12 cellular contexts compared by ENCODE assay signal in genomic region chr1:153984125-153984899, GRCh38. TPM values are rescaled to one million over a fixed set of nuclear protein-coding genes. Genes with fewer than 3 reads are reported as not detected.
DNase-seq lines count a peak whose midpoint lies in the region; ATAC-seq, FAIRE-seq and TF ChIP-seq lines count a peak whose summit lies in the region.
"Had no signal": no experiment of that assay in that cellular context is flagged by ENCODE, and none has a peak within 500 bp of the region (broad histone marks: within the 10 kb centered on the region; RNA-seq: fewer than 3 reads in every experiment).

No MANE protein-coding gene starts in this region.

- 0 out of 2 replicates have a peak, but pooled peaks cover 3% of the 10 kb centered on the region for H3K79me1 ChIP-seq in H1 (ENCODE audit: low read depth, low read length)

- no peak for ATAC-seq in GM21447 (IDR thresholded peaks at IDR 0.05; ENCODE audit: unreplicated experiment)
- ATAC-seq: left lobe of liver had no signal

- H3K4ac ChIP-seq in H1 (replicated peaks; ENCODE audit: insufficient read length, low read depth, low read length): no peak overlapping the region

- H3K4me2 ChIP-seq in Loucy (ENCODE audit: low read depth, low read length, poor library complexity, severe bottlenecking) (peak overlapping the region; percentile 96), H1 (ENCODE audit: insufficient read depth in 1 of 2, low read depth in 2 of 2, low read length in 2 of 2) (peak overlapping the region; percentile 96 to 100), neural progenitor cell (peak overlapping the region; percentile 93)

- no peak overlapping the region for H3K14ac ChIP-seq in H1 (ENCODE audit: insufficient read length)

- no peak for FAIRE-seq in H1 (lab: Jason Lieb, UNC)

- no peak overlapping the region for H4K5ac ChIP-seq in H1 (ENCODE audit: insufficient read length, low read depth, low read length)

- no peak overlapping the region for H2BK12ac ChIP-seq in H1 (ENCODE audit: low read depth, low read length)

- H3K9me3 ChIP-seq in Loucy (ENCODE audit: insufficient read depth, low read depth, low read length) (no peaks in the 10 kb centered on the region), H1 (ENCODE audit: insufficient read depth in 2 of 2, low read depth in 1 of 2, low read length in 1 of 2) (no peaks in the 10 kb centered on the region), neural progenitor cell (ENCODE audit: low read depth) (no peaks in the 10 kb centered on the region)

- CTCF ChIA-PET in H1 (lab: Charles Lee; ENCODE audit: partially characterized antibody): interaction anchor here (0.6 to 3.9 kb wide), 4 partner anchors 29 to 194 kb away, joined by 3 to 31 read pairs (median 4); no protein-coding TSS in a partner anchor

- H3K36me3 Mint-ChIP-seq in neural progenitor cell: peaks cover 9% of the 10 kb centered on the region

- no peak overlapping the region for H2BK20ac ChIP-seq in H1 (ENCODE audit: low read length)

- no peak for TF ChIP-seq RAD21 in H1 (IDR thresholded peaks at IDR 0.05 in 1 of 2, conservative IDR thresholded peaks at IDR 0.05 in 1 of 2; ENCODE audit: low read depth in 2 of 2, low read length in 2 of 2)

- H3K36me3 ChIP-seq in Loucy (ENCODE audit: insufficient read depth, low read length) (no peaks in the 10 kb centered on the region), H1 (ENCODE audit: control insufficient read depth in 2 of 4, insufficient read depth in 4 of 4, low read length in 3 of 4) (peaks cover 5 to 36% (median 25%) of the 10 kb centered on the region in 4 experiments; a peak in 7 of 8 replicates), neural progenitor cell (no peaks in the 10 kb centered on the region)

- H2AFZ ChIP-seq in Loucy (ENCODE audit: low read length) (no peak overlapping the region), H1 (ENCODE audit: low read length) (no peak overlapping the region), neural progenitor cell (replicated peaks) (no peak overlapping the region)

- no peaks in the 10 kb centered on the region for H4K20me1 ChIP-seq in Loucy (ENCODE audit: insufficient read depth, low read length, poor library complexity, severe bottlenecking)
- peaks cover 0 to 4% of the 10 kb centered on the region in 2 experiments for H4K20me1 ChIP-seq in H1 (replicated peaks in 1 of 2; ENCODE audit: control insufficient read depth in 1 of 2, insufficient read depth in 2 of 2, low read length in 2 of 2)
- H4K20me1 ChIP-seq in neural progenitor cell (ENCODE audit: low read depth): no peaks in the 10 kb centered on the region

- H2BK120ac ChIP-seq in H1 (replicated peaks; ENCODE audit: low read depth, low read length): no peak overlapping the region

- no peak overlapping the region for H2BK5ac ChIP-seq in H1 (ENCODE audit: low read depth, low read length)

- TF ChIP-seq POLR2A in H1 (IDR thresholded peaks at IDR 0.05; ENCODE audit: control extremely low read depth in 1 of 2, low read depth in 2 of 2, low read length in 2 of 2): no peak

- no peak overlapping the region for H3K56ac ChIP-seq in H1 (replicated peaks; ENCODE audit: insufficient read length, low read depth, low read length)

- DNase-seq in AG09309 (ENCODE audit: low read depth): no peak
- no peak for DNase-seq in H1 (ENCODE audit: low read depth in 1 of 2, low spot score in 2 of 2)
- no peak for DNase-seq in neural progenitor cell (ENCODE audit: low spot score)
- DNase-seq in stimulated activated CD4-positive, alpha-beta T cell treated with anti-CD3 and anti-CD28 coated beads, Interleukin-4, amount 100 ng/mL, for 24 hours: no peak
- DNase-seq in GDM1 (lab: John Stamatoyannopoulos, UW): no peak
- DNase-seq in HUDEP-2 (lab: John Stamatoyannopoulos, UW; ENCODE audit: unreplicated experiment in 76 of 76): no peak
- DNase-seq: activated T-cell treated with anti-CD3 and anti-CD28 coated beads, Interleukin-2, amount 50 U/mL, for 48 hours; DMS153; effector CD4-positive, alpha-beta T cell had no signal

- no peak overlapping the region for H3K23ac ChIP-seq in H1 (ENCODE audit: insufficient read length)

- peaks cover 4% of the 10 kb centered on the region for H3K27me3 Mint-ChIP-seq in neural progenitor cell (ENCODE audit: insufficient read depth, low read depth)

- H4K8ac ChIP-seq in H1 (ENCODE audit: extremely low read depth, insufficient read depth, low read length): no peak overlapping the region

- H3K23me2 ChIP-seq in H1 (ENCODE audit: low read depth, low read length): peaks cover 10% of the 10 kb centered on the region

- H4K91ac ChIP-seq in H1 (replicated peaks; ENCODE audit: insufficient read length, low read length): no peak overlapping the region

- H3K79me2 ChIP-seq in Loucy (ENCODE audit: insufficient read depth, low read length) (no peaks in the 10 kb centered on the region), H1 (ENCODE audit: control insufficient read depth in 1 of 2, insufficient read depth in 2 of 2, low read length in 2 of 2) (peaks cover 0 to 19% of the 10 kb centered on the region in 2 experiments; a peak in 2 of 4 replicates), neural progenitor cell (ENCODE audit: low read depth) (peaks cover 9% of the 10 kb centered on the region)

- 0 out of 2 replicates have a peak, but pooled peaks cover 3% of the 10 kb centered on the region for H3F3A ChIP-seq in Loucy (ENCODE audit: low read depth)
- H3F3A ChIP-seq in neural progenitor cell (ENCODE audit: low read depth): peaks cover 21% of the 10 kb centered on the region

- H3K27ac Mint-ChIP-seq in neural progenitor cell: no peak overlapping the region

- H3K4me1 Mint-ChIP-seq in neural progenitor cell: peaks cover 15% of the 10 kb centered on the region

- H3K4me3 ChIP-seq in AG09309 (ENCODE audit: control insufficient read depth, low read depth, low read length) (peak overlapping the region; percentile 84; the same call in 1 of the 2 replicates), Loucy (ENCODE audit: low read length, poor library complexity, severe bottlenecking) (no peak overlapping the region), H1 (ENCODE audit: extremely low read depth in 1 of 4, insufficient read depth in 2 of 4, low read depth in 3 of 4, low read length in 4 of 4) (peak overlapping the region; percentile 83 to 93 (median 90); a peak in 5 of 8 replicates), neural progenitor cell (peak overlapping the region; percentile 73)

- H2AK5ac ChIP-seq in H1 (ENCODE audit: low read depth, low read length): no peak overlapping the region

- H3K4me1 ChIP-seq in Loucy (ENCODE audit: insufficient read depth, low read length, poor library complexity, severe bottlenecking): peaks cover 14% of the 10 kb centered on the region
- H3K4me1 ChIP-seq in H1 (replicated peaks in 1 of 4; ENCODE audit: control insufficient read depth in 3 of 4, insufficient read depth in 4 of 4, low read length in 3 of 4): peaks cover 0 to 10% (median 9%) of the 10 kb centered on the region in 4 experiments; a peak in 5 of 7 replicates
- peaks cover 10% of the 10 kb centered on the region for H3K4me1 ChIP-seq in neural progenitor cell

- H3K9ac ChIP-seq in Loucy (ENCODE audit: low read depth, low read length, poor library complexity, severe bottlenecking): peak overlapping the region; percentile 78
- no peak overlapping the region for H3K9ac ChIP-seq in H1 (replicated peaks in 1 of 4; ENCODE audit: extremely low read depth in 1 of 4, low read depth in 3 of 4, low read length in 3 of 4)
- no peak overlapping the region for H3K9ac ChIP-seq in neural progenitor cell

- no peak overlapping the region for H3K18ac ChIP-seq in H1 (ENCODE audit: extremely low read depth, low read length)

- TF ChIP-seq CTCF in AG09309 (IDR thresholded peaks at IDR 0.05; ENCODE audit: control insufficient read depth, insufficient read depth, low read depth, low read length, missing control alignments): no peak
- no peak for TF ChIP-seq CTCF in Loucy (conservative IDR thresholded peaks at IDR 0.05; ENCODE audit: low read length)
- TF ChIP-seq CTCF in H1 (IDR thresholded peaks at IDR 0.05; ENCODE audit: control extremely low read depth in 1 of 3, insufficient read depth in 1 of 3, low read depth in 1 of 3, low read length in 3 of 3): no peak
- no peak for TF ChIP-seq CTCF in neural progenitor cell (IDR thresholded peaks at IDR 0.05)

- TF ChIP-seq EP300 in H1 (IDR thresholded peaks at IDR 0.05; ENCODE audit: borderline replicate concordance in 1 of 2, low read depth in 2 of 2, low read length in 2 of 2): no peak

- 85% methylated on average over 6 of the region's 6 CpGs; no CpG with 5 or more reads in 1 of the 2 experiments for WGBS in H1 (ENCODE audit: extremely low coverage in 1 of 2, insufficient coverage in 1 of 2, insufficient read length in 1 of 2, insufficient replicate concordance in 2 of 2, low coverage in 1 of 2, low lambda C conversion rate in 2 of 2, missing lambda C conversion rate in 1 of 2), 2 experiments

- no peak overlapping the region for H2BK15ac ChIP-seq in H1 (ENCODE audit: low read length)

- POLR2A ChIA-PET in H1 (lab: Charles Lee; ENCODE audit: partially characterized antibody): interaction anchor here (1.0 to 13.2 kb wide), 10 partner anchors 8 to 198 kb away, joined by 3 to 454 read pairs (median 8); partner anchors contain the start of genes CREB3L4, CRTC2, DENND4B and JTB

- H3K4me3 Mint-ChIP-seq in neural progenitor cell: peak overlapping the region; percentile 95

- H3K27ac ChIP-seq in H1 (ENCODE audit: low read depth, low read length) (no peak overlapping the region), neural progenitor cell (no peak overlapping the region)

- no peaks in the 10 kb centered on the region for H3K9me3 Mint-ChIP-seq in neural progenitor cell

- no peaks in the 10 kb centered on the region for H3K9me2 ChIP-seq in Loucy (replicated peaks; ENCODE audit: low read depth, low read length)

- H3K27me3 ChIP-seq in Loucy (ENCODE audit: insufficient read depth, low read length, poor library complexity, severe bottlenecking) (no peaks in the 10 kb centered on the region), H1 (replicated peaks in 1 of 4; ENCODE audit: control insufficient read depth in 3 of 4, extremely low read depth in 1 of 4, insufficient read depth in 3 of 4, low read length in 3 of 4) (no peaks in the 10 kb centered on the region), neural progenitor cell (no peaks in the 10 kb centered on the region)

RNA-seq across cellular contexts. Expression of gene RAB13, which starts 1.8 kb away (rescaled TPM):
- 157 TPM in 2 replicates for total RNA-seq in H1 (2021; fragmentation: NEBNext Ultra II Directional; extraction: Animal tissue kit (Norgen Biotek cat#: 25700))
- polyA plus RNA-seq in H1 (2011; rRNA removed): 65.7 and 70.5 TPM in 2 replicates
- polyA plus RNA-seq in H1 (2011; cell fraction: cytosol; rRNA removed): 138 TPM
- polyA plus RNA-seq in H1 (2011; cell fraction: nucleus; rRNA removed): 35.3 TPM
- polyA plus RNA-seq in H1 (2012, experiment 1 of 2): 307 to 384 TPM (median 313 TPM) in 4 replicates
- polyA plus RNA-seq in H1 (2012, experiment 2 of 2): 65.2 TPM
- 337 TPM for polyA plus RNA-seq in H1 (2013, experiment 1 of 2)
- polyA plus RNA-seq in H1 (2013, experiment 2 of 2): 337 TPM
- polyA minus RNA-seq in H1 (2011; rRNA and poly(A)+ RNA removed): 38.0 and 54.5 TPM in 2 replicates
- 34.3 TPM for polyA minus RNA-seq in H1 (2011; cell fraction: cytosol; rRNA and poly(A)+ RNA removed)
- polyA minus RNA-seq in H1 (2011; cell fraction: nucleus; rRNA and poly(A)+ RNA removed): 27.7 TPM
- 14.3 and 15.1 TPM in 2 replicates for total RNA-seq in neural progenitor cell (ENCODE audit: low replicate concordance)

RNA-seq across cellular contexts. Expression of gene RPS27, which starts 6.2 kb away (rescaled TPM):
- total RNA-seq in H1 (2021; fragmentation: NEBNext Ultra II Directional; extraction: Animal tissue kit (Norgen Biotek cat#: 25700)): 1,810 and 1,941 TPM in 2 replicates
- 2,224 and 3,155 TPM in 2 replicates for polyA plus RNA-seq in H1 (2011; rRNA removed)
- polyA plus RNA-seq in H1 (2011; cell fraction: cytosol; rRNA removed): 4,692 TPM
- 5,167 TPM for polyA plus RNA-seq in H1 (2011; cell fraction: nucleus; rRNA removed)
- 4,703 to 8,550 TPM (median 6,191 TPM) in 4 replicates for polyA plus RNA-seq in H1 (2012, experiment 1 of 2)
- polyA plus RNA-seq in H1 (2012, experiment 2 of 2): 13,487 TPM
- polyA plus RNA-seq in H1 (2013, experiment 1 of 2): 16,276 TPM
- polyA plus RNA-seq in H1 (2013, experiment 2 of 2): 16,165 TPM
- 1,258 and 1,455 TPM in 2 replicates for polyA minus RNA-seq in H1 (2011; rRNA and poly(A)+ RNA removed)
- 747 TPM for polyA minus RNA-seq in H1 (2011; cell fraction: cytosol; rRNA and poly(A)+ RNA removed)
- 1,846 TPM for polyA minus RNA-seq in H1 (2011; cell fraction: nucleus; rRNA and poly(A)+ RNA removed)
- 3,368 and 3,415 TPM in 2 replicates for total RNA-seq in neural progenitor cell (ENCODE audit: low replicate concordance)

RNA-seq across cellular contexts. Expression of gene JTB, which starts 6.8 kb away (rescaled TPM):
- total RNA-seq in H1 (2021; fragmentation: NEBNext Ultra II Directional; extraction: Animal tissue kit (Norgen Biotek cat#: 25700)): 91.1 and 93.0 TPM in 2 replicates
- 122 and 136 TPM in 2 replicates for polyA plus RNA-seq in H1 (2011; rRNA removed)
- 124 TPM for polyA plus RNA-seq in H1 (2011; cell fraction: cytosol; rRNA removed)
- 125 TPM for polyA plus RNA-seq in H1 (2011; cell fraction: nucleus; rRNA removed)
- 74.0 to 99.6 TPM (median 80.6 TPM) in 4 replicates for polyA plus RNA-seq in H1 (2012, experiment 1 of 2)
- polyA plus RNA-seq in H1 (2012, experiment 2 of 2): 119 TPM
- 101 TPM for polyA plus RNA-seq in H1 (2013, experiment 1 of 2)
- 115 TPM for polyA plus RNA-seq in H1 (2013, experiment 2 of 2)
- 26.2 and 32.2 TPM in 2 replicates for polyA minus RNA-seq in H1 (2011; rRNA and poly(A)+ RNA removed)
- polyA minus RNA-seq in H1 (2011; cell fraction: cytosol; rRNA and poly(A)+ RNA removed): 30.1 TPM
- 22.4 TPM for polyA minus RNA-seq in H1 (2011; cell fraction: nucleus; rRNA and poly(A)+ RNA removed)
- 47.7 and 94.7 TPM in 2 replicates for total RNA-seq in neural progenitor cell (ENCODE audit: low replicate concordance)

RNA-seq across cellular contexts. Expression of gene CREB3L4, which starts 16.6 kb away (rescaled TPM):
- 34.4 and 37.2 TPM in 2 replicates for total RNA-seq in H1 (2021; fragmentation: NEBNext Ultra II Directional; extraction: Animal tissue kit (Norgen Biotek cat#: 25700))
- 50.2 and 54.0 TPM in 2 replicates for polyA plus RNA-seq in H1 (2011; rRNA removed)
- 57.3 TPM for polyA plus RNA-seq in H1 (2011; cell fraction: cytosol; rRNA removed)
- polyA plus RNA-seq in H1 (2011; cell fraction: nucleus; rRNA removed): 103 TPM
- 41.0 to 47.4 TPM (median 45.7 TPM) in 4 replicates for polyA plus RNA-seq in H1 (2012, experiment 1 of 2)
- 52.5 TPM for polyA plus RNA-seq in H1 (2012, experiment 2 of 2)
- 35.5 TPM for polyA plus RNA-seq in H1 (2013, experiment 1 of 2)
- 33.0 TPM for polyA plus RNA-seq in H1 (2013, experiment 2 of 2)
- 69.0 and 69.5 TPM in 2 replicates for polyA minus RNA-seq in H1 (2011; rRNA and poly(A)+ RNA removed)
- 24.7 TPM for polyA minus RNA-seq in H1 (2011; cell fraction: cytosol; rRNA and poly(A)+ RNA removed)
- 36.2 TPM for polyA minus RNA-seq in H1 (2011; cell fraction: nucleus; rRNA and poly(A)+ RNA removed)
- total RNA-seq in neural progenitor cell (ENCODE audit: low replicate concordance): 33.8 and 39.7 TPM in 2 replicates

RNA-seq across cellular contexts. Expression of gene SLC39A1, which starts 21.0 kb away (rescaled TPM):
- 238 and 244 TPM in 2 replicates for total RNA-seq in H1 (2021; fragmentation: NEBNext Ultra II Directional; extraction: Animal tissue kit (Norgen Biotek cat#: 25700))
- 318 and 337 TPM in 2 replicates for polyA plus RNA-seq in H1 (2011; rRNA removed)
- polyA plus RNA-seq in H1 (2011; cell fraction: cytosol; rRNA removed): 249 TPM
- 206 TPM for polyA plus RNA-seq in H1 (2011; cell fraction: nucleus; rRNA removed)
- polyA plus RNA-seq in H1 (2012, experiment 1 of 2): 250 to 308 TPM (median 302 TPM) in 4 replicates
- 383 TPM for polyA plus RNA-seq in H1 (2012, experiment 2 of 2)
- polyA plus RNA-seq in H1 (2013, experiment 1 of 2): 302 TPM
- 352 TPM for polyA plus RNA-seq in H1 (2013, experiment 2 of 2)
- polyA minus RNA-seq in H1 (2011; rRNA and poly(A)+ RNA removed): 189 and 240 TPM in 2 replicates
- polyA minus RNA-seq in H1 (2011; cell fraction: cytosol; rRNA and poly(A)+ RNA removed): 126 TPM
- 94.0 TPM for polyA minus RNA-seq in H1 (2011; cell fraction: nucleus; rRNA and poly(A)+ RNA removed)
- 73.2 and 131 TPM in 2 replicates for total RNA-seq in neural progenitor cell (ENCODE audit: low replicate concordance)
